In the genomic region with DNA sequence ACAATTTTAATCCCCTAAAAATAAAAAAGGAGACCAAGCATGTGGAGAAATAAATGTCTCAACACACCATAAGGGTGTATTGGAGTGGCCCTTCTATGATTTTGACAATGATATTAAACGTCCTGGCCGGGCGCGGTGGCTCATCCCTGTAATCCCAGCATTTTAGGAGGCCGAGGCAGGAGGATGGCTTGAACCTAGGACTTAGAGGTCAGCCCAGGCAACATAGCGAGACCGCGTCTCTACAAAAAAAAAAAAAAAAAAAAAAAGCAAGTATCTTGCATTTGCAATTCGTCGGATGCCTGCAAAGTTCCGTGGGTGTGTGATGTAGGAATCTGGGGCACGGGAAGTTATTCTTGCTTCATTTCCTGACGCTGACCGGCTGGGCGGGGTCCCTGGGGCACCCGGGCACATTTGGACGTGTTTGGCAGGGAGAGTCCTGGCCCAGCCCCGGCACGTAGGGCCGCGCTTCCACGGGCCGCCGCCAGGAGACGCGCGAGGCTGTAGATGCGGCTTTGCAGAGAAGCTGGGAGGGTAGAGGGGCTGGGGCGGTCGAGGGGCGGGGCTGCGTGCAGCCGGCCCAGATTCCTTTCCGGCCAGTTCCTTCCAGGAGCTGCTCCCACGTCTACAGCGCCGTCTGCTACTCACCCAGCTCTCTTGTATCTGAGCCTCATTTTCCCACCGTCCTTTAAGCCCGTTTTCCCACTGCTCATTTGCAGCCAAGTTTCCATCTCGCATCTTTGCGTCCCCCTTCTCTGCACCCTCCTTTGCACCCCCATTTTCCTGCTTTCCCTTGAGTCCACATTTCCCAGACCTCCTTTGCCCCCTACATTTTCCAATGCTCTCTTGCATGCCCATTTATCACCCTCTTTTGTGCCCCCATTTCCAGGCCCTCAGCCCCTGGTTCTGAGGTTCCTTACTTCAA, we compare ENCODE assay signal across 8 cellular contexts. TPM values are rescaled to one million over a fixed set of nuclear protein-coding genes. Genes with fewer than 3 reads are reported as not detected.
DNase-seq lines count a peak whose midpoint lies in the region; ATAC-seq and TF ChIP-seq lines count a peak whose summit lies in the region.

No MANE protein-coding gene starts in this region.

- POLR2A ChIA-PET in activated naive CD8-positive, alpha-beta T cell treated with anti-CD3 and anti-CD28 coated beads, Interleukin-2, amount 10 ng/mL, durations not matched to agents 7 days and 5 days (lab: Charles Lee): interaction anchor here (0.7 to 1.1 kb wide), 3 partner anchors 81 to 188 kb away, joined by 5 to 8 read pairs (median 6); partner anchors contain the start of gene SWSAP1

- DNase-seq in 8988T (peak; percentile 69), NCI-H1105 (lab: John Stamatoyannopoulos, UW) (peak; percentile 81), SKM-1 treated with dmso at 0.1 percent for 144 hours (lab: John Stamatoyannopoulos, UW; ENCODE audit: unreplicated experiment) (peak; percentile 86), Right ventricle myocardium superior (peak; percentile 98), tibial artery (peak; percentile 97 to 99)
- DNase-seq in activated naive CD8-positive, alpha-beta T cell treated with anti-CD3 and anti-CD28 coated beads, Interleukin-2, amount 10 ng/mL, durations not matched to agents 7 days and 5 days: peak; percentile 90

- TF ChIP-seq CTCF in parathyroid adenoma (IDR thresholded peaks at IDR 0.05) (peak; percentile 99), tibial artery (IDR thresholded peaks at IDR 0.05) (peak; percentile 99)

- peak overlapping the region; percentile 25 for H3K4me3 ChIP-seq in parathyroid adenoma (ENCODE audit: low read depth, low read length)
- H3K4me3 ChIP-seq in tibial artery: peak overlapping the region; percentile 21 to 23

- H3K27ac ChIP-seq in parathyroid adenoma: no peak overlapping the region
- H3K27ac ChIP-seq in tibial artery: peak overlapping the region; percentile 50 to 64

- intact Hi-C loops in Right ventricle myocardium superior (cut with DNase I): loop anchor here (5.0 to 10.0 kb wide), 3 partner anchors 91 to 291 kb away; partner anchors contain the start of gene EPOR
- intact Hi-C loops in tibial artery (cut with DNase I; ENCODE audit: low total_unique reads): loop anchor here (1.0 to 10.0 kb wide), 4 partner anchors 44 to 188 kb away; partner anchors contain the start of genes ELAVL3, RAB3D and SWSAP1

- H3K79me2 ChIP-seq in parathyroid adenoma: no peaks in the 10 kb centered on the region

- H3K36me3 ChIP-seq in parathyroid adenoma (ENCODE audit: control insufficient read depth, insufficient read depth, low read length): no peaks in the 10 kb centered on the region
- no peaks in the 10 kb centered on the region for H3K36me3 ChIP-seq in tibial artery

- H3K4me1 ChIP-seq in parathyroid adenoma (no peaks in the 10 kb centered on the region), tibial artery (peaks cover 0 to 25% (median 12%) of the 10 kb centered on the region in 4 donors)

- peak overlapping the region; percentile 37 for H3K4me2 ChIP-seq in parathyroid adenoma (ENCODE audit: low read length)

- H3K9me3 Mint-ChIP-seq in activated naive CD8-positive, alpha-beta T cell treated with anti-CD3 and anti-CD28 coated beads, Interleukin-2, amount 10 ng/mL, durations not matched to agents 7 days and 5 days: no peaks in the 10 kb centered on the region

- no peak overlapping the region for H3K9ac ChIP-seq in parathyroid adenoma

- peak overlapping the region; percentile 80 for H2AFZ ChIP-seq in parathyroid adenoma

- H3K4me1 Mint-ChIP-seq in activated naive CD8-positive, alpha-beta T cell treated with anti-CD3 and anti-CD28 coated beads, Interleukin-2, amount 10 ng/mL, durations not matched to agents 7 days and 5 days: peaks cover 6% of the 10 kb centered on the region

- H3K4me3 Mint-ChIP-seq in activated naive CD8-positive, alpha-beta T cell treated with anti-CD3 and anti-CD28 coated beads, Interleukin-2, amount 10 ng/mL, durations not matched to agents 7 days and 5 days: peak overlapping the region; percentile 74

- H3K27ac Mint-ChIP-seq in activated naive CD8-positive, alpha-beta T cell treated with anti-CD3 and anti-CD28 coated beads, Interleukin-2, amount 10 ng/mL, durations not matched to agents 7 days and 5 days: no peak overlapping the region

- H3K27me3 ChIP-seq in parathyroid adenoma (ENCODE audit: control insufficient read depth, insufficient read depth, low read length) (no peaks in the 10 kb centered on the region), tibial artery (no peaks in the 10 kb centered on the region)

- H3K36me3 Mint-ChIP-seq in activated naive CD8-positive, alpha-beta T cell treated with anti-CD3 and anti-CD28 coated beads, Interleukin-2, amount 10 ng/mL, durations not matched to agents 7 days and 5 days: no peaks in the 10 kb centered on the region

- ATAC-seq in GM18907 (IDR thresholded peaks at IDR 0.05; ENCODE audit: unreplicated experiment): peak; percentile 71
- ATAC-seq in activated naive CD8-positive, alpha-beta T cell treated with anti-CD3 and anti-CD28 coated beads, Interleukin-2, amount 10 ng/mL, durations not matched to agents 7 days and 5 days (ENCODE audit: low read depth): peak; percentile 94
- ATAC-seq in Right ventricle myocardium superior (ENCODE audit: poor library complexity): peak; percentile 98

- H3K27me3 Mint-ChIP-seq in activated naive CD8-positive, alpha-beta T cell treated with anti-CD3 and anti-CD28 coated beads, Interleukin-2, amount 10 ng/mL, durations not matched to agents 7 days and 5 days: peaks cover 46% of the 10 kb centered on the region

- H3K9me3 ChIP-seq in parathyroid adenoma (ENCODE audit: control insufficient read depth, low read length) (no peaks in the 10 kb centered on the region), tibial artery (no peaks in the 10 kb centered on the region)

RNA-seq across cellular contexts. Expression of gene TSPAN16, which starts 2.2 kb away (rescaled TPM):
- total RNA-seq in activated naive CD8-positive, alpha-beta T cell treated with anti-CD3 and anti-CD28 coated beads, Interleukin-2, amount 10 ng/mL, durations not matched to agents 7 days and 5 days: not detected
- not detected for total RNA-seq in Right ventricle myocardium superior

RNA-seq across cellular contexts. Expression of gene DOCK6, which starts 31.4 kb away (rescaled TPM):
- total RNA-seq in activated naive CD8-positive, alpha-beta T cell treated with anti-CD3 and anti-CD28 coated beads, Interleukin-2, amount 10 ng/mL, durations not matched to agents 7 days and 5 days: under 1 TPM; 0.43 to 0.72 TPM
- total RNA-seq in Right ventricle myocardium superior: 32.0 TPM

RNA-seq across cellular contexts. Expression of gene RAB3D, which starts 45.7 kb away (rescaled TPM):
- 10 to 100 TPM; 10.1 to 11.8 TPM for total RNA-seq in activated naive CD8-positive, alpha-beta T cell treated with anti-CD3 and anti-CD28 coated beads, Interleukin-2, amount 10 ng/mL, durations not matched to agents 7 days and 5 days
- 7.9 TPM for total RNA-seq in Right ventricle myocardium superior

RNA-seq across cellular contexts. Expression of gene TMEM205, which starts 52.3 kb away (rescaled TPM):
- total RNA-seq in activated naive CD8-positive, alpha-beta T cell treated with anti-CD3 and anti-CD28 coated beads, Interleukin-2, amount 10 ng/mL, durations not matched to agents 7 days and 5 days: 10 to 100 TPM; 29.4 to 35.2 TPM
- total RNA-seq in Right ventricle myocardium superior: 105 TPM

RNA-seq across cellular contexts. Expression of gene CCDC159, which starts 52.6 kb away (rescaled TPM):
- 10 to 100 TPM; 36.2 to 40.7 TPM for total RNA-seq in activated naive CD8-positive, alpha-beta T cell treated with anti-CD3 and anti-CD28 coated beads, Interleukin-2, amount 10 ng/mL, durations not matched to agents 7 days and 5 days
- 18.8 TPM for total RNA-seq in Right ventricle myocardium superior

Comparison
In these comparisons a context has a peak if more than half of its experiments do, and no peak if none do; other contexts are left out.
1. RNA of gene DOCK6, which starts 31.4 kb away (total RNA-seq): 32.0 TPM in Right ventricle myocardium superior (single experiment); 0.43 to 0.72 TPM in activated naive CD8-positive, alpha-beta T cell treated with anti-CD3 and anti-CD28 coated beads, Interleukin-2, amount 10 ng/mL, durations not matched to agents 7 days and 5 days; every median in the first group is over 10 times any median in the second.
2. Peak in every context shown above with its lines, with median percentiles within 50 percentile points of each other: DNase-seq and ATAC-seq.